In the genomic region with DNA sequence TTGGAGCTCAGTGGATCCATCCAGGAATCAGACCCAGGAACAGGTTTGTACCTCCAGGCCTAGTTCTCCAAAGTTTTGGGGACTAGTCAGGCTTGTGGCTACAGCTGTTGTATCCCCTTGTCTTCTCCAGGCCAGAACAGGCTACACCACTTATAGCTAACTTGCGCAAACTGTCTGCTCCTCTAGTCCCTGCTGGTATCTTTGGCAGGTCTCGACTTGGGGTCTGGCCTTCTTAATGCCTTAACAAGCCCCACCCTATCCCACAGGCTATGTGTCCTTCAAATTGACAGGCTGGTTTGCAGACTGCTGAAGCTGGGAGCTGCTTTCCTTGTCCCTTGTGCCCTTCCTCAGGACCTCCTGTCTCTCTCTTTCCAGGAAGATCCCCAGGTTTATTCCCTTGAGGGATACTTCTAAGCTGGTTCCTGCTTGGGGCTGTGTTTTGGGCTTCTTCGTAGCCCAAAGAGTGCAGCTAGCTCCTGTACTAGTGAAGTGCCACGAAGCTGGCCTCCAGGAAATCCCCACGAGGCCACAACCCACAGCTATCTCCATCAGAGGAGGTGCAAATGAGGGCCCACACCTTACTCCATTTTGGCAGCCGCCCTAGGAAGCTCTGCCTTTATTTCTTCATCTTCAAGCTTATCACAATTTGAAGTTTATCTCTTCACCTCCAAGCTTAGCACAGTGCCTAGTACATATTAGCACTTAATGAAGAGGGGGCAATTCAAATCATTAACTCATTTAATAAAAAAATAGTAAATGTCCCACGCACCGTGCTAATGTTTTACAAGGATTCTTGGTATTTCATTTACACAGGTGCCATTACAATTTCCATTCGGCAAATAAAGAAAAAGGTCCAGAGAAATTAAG, we compare ENCODE assay signal across 8 cellular contexts. TPM values are rescaled to one million over a fixed set of nuclear protein-coding genes. Genes with fewer than 3 reads are reported as not detected.
DNase-seq lines count a peak whose midpoint lies in the region; ATAC-seq and TF ChIP-seq lines count a peak whose summit lies in the region.

No MANE protein-coding gene starts in this region.

- H2AK5ac ChIP-seq in neuronal stem cell (ENCODE audit: low read depth, low read length), result no peak overlapping the region

- H3K79me1 ChIP-seq in neuronal stem cell (ENCODE audit: low read depth, low read length), result no peaks in the 10 kb centered on the region

- in situ Hi-C loops in G401 (cut with HindIII; ENCODE audit: low sequenced_read_pairs), result no loop called here

- peaks cover 17% of the 10 kb centered on the region for H3K4me1 ChIP-seq in DOHH2 (ENCODE audit: control insufficient read depth, low read length)
- 0 out of 2 replicates have a peak, but pooled peaks cover 2% of the 10 kb centered on the region for H3K4me1 ChIP-seq in SJCRH30
- peaks cover 4 to 8% of the 10 kb centered on the region in 2 donors for H3K4me1 ChIP-seq in neuronal stem cell (ENCODE audit: control insufficient read depth in 2 of 2, insufficient read depth in 1 of 2, low read depth in 1 of 2, low read length in 2 of 2)

- H3K4ac ChIP-seq in neuronal stem cell (ENCODE audit: low read length), result no peak overlapping the region

- H3K27ac ChIP-seq in DOHH2 (ENCODE audit: low read depth, low read length), result no peak overlapping the region
- no peak overlapping the region; the same call in 1 of the 2 replicates for H3K27ac ChIP-seq in SJCRH30
- peak overlapping the region in 1 of 2 donors; percentile 91 for H3K27ac ChIP-seq in coronary artery
- no peak overlapping the region for H3K27ac ChIP-seq in neuronal stem cell (replicated peaks; ENCODE audit: low read length)

- H4K91ac ChIP-seq in neuronal stem cell (ENCODE audit: low read depth, low read length, poor library complexity), result no peak overlapping the region

- H3K18ac ChIP-seq in neuronal stem cell (ENCODE audit: low read length), result no peak overlapping the region

- DNase-seq in SJCRH30 (no peak), coronary artery (ENCODE audit: low spot score) (no peak), neuronal stem cell (ENCODE audit: low spot score) (no peak), NCI-H345 treated with DMSO at 0.1 percent for 48 hours (lab: John Stamatoyannopoulos, UW; ENCODE audit: unreplicated experiment) (no peak), G401 (ENCODE audit: low spot score) (no peak), NCI-H524 (lab: John Stamatoyannopoulos, UW) (no peak)

- H3K9me3 ChIP-seq in DOHH2 (ENCODE audit: control insufficient read depth, insufficient read depth, low read length), result no peaks in the 10 kb centered on the region
- H3K9me3 ChIP-seq in SJCRH30 (replicated peaks), result no peaks in the 10 kb centered on the region
- no peaks in the 10 kb centered on the region for H3K9me3 ChIP-seq in neuronal stem cell (replicated peaks in 1 of 2; ENCODE audit: control insufficient read depth in 2 of 2, insufficient read depth in 1 of 2, low read depth in 1 of 2, low read length in 2 of 2)

- no peak overlapping the region for H2BK120ac ChIP-seq in neuronal stem cell (ENCODE audit: low read depth, low read length)

- ATAC-seq in GM18868 (IDR thresholded peaks at IDR 0.05; ENCODE audit: unreplicated experiment), result no peak

- H3K36me3 ChIP-seq in DOHH2 (ENCODE audit: control insufficient read depth, low read length), result peaks cover 22% of the 10 kb centered on the region
- 0 out of 2 replicates have a peak, but pooled peaks cover 7% of the 10 kb centered on the region for H3K36me3 ChIP-seq in SJCRH30
- H3K36me3 ChIP-seq in neuronal stem cell (replicated peaks in 1 of 2; ENCODE audit: control insufficient read depth in 2 of 2, insufficient read depth in 2 of 2, low read length in 2 of 2), result peaks cover 13 to 30% of the 10 kb centered on the region in 2 donors

- no peaks in the 10 kb centered on the region for H3K9me2 ChIP-seq in DOHH2 (replicated peaks; ENCODE audit: control insufficient read depth, low read length)

- H2BK5ac ChIP-seq in neuronal stem cell (ENCODE audit: low read length), result no peak overlapping the region

- peaks cover 9% of the 10 kb centered on the region for H3K79me2 ChIP-seq in DOHH2 (ENCODE audit: control insufficient read depth, low read length)

- no peak overlapping the region for H3K23ac ChIP-seq in neuronal stem cell (ENCODE audit: low read depth, low read length, poor library complexity)

- no peak overlapping the region for H2BK15ac ChIP-seq in neuronal stem cell (ENCODE audit: low read length)

- WGBS in neuronal stem cell (ENCODE audit: extremely low coverage in 2 of 2, insufficient read length in 2 of 2, insufficient replicate concordance in 1 of 2), 2 donors, result no CpG with 5 or more reads among the region's 9 CpGs

- peak overlapping the region; percentile 77 for H2AFZ ChIP-seq in neuronal stem cell (ENCODE audit: low read length)

- H3K4me2 ChIP-seq in DOHH2 (ENCODE audit: low read length) (peak overlapping the region; percentile 86), neuronal stem cell (ENCODE audit: insufficient read depth, low read length, poor library complexity, severe bottlenecking) (peak overlapping the region; percentile 35)

- no peak overlapping the region for H4K8ac ChIP-seq in neuronal stem cell (ENCODE audit: low read depth, low read length)

- no peak overlapping the region for H3K9ac ChIP-seq in neuronal stem cell (ENCODE audit: low read depth, low read length, poor library complexity)

- no peak overlapping the region for H3K14ac ChIP-seq in neuronal stem cell (ENCODE audit: low read length)

- H2BK12ac ChIP-seq in neuronal stem cell (ENCODE audit: low read length), result no peak overlapping the region

- H3K4me3 ChIP-seq in DOHH2 (ENCODE audit: low read length), result peak overlapping the region; percentile 77
- peak overlapping the region; percentile 81 for H3K4me3 ChIP-seq in SJCRH30
- H3K4me3 ChIP-seq in coronary artery, result peak overlapping the region; percentile 92
- H3K4me3 ChIP-seq in neuronal stem cell (ENCODE audit: low read length in 2 of 2), result peak overlapping the region in 1 of 2 donors; percentile 70

- H3K27me3 ChIP-seq in DOHH2 (ENCODE audit: control insufficient read depth, low read length), result no peaks in the 10 kb centered on the region
- H3K27me3 ChIP-seq in SJCRH30, result no peaks in the 10 kb centered on the region
- H3K27me3 ChIP-seq in neuronal stem cell (ENCODE audit: control insufficient read depth in 3 of 3, insufficient read depth in 3 of 3, low read depth in 1 of 3, low read length in 3 of 3), result peaks cover 0 to 2% (median 0%) of the 10 kb centered on the region in 3 experiments

- TF ChIP-seq CTCF in DOHH2 (IDR thresholded peaks at IDR 0.05; ENCODE audit: low read depth, low read length, poor library complexity, severe bottlenecking) (no peak), coronary artery (IDR thresholded peaks at IDR 0.05) (no peak)

- H3F3A ChIP-seq in DOHH2 (ENCODE audit: control insufficient read depth, insufficient read depth), result no peaks in the 10 kb centered on the region

- H4K20me1 ChIP-seq in DOHH2 (ENCODE audit: control insufficient read depth, insufficient read depth, low read depth, low read length), result no peaks in the 10 kb centered on the region

RNA-seq across cellular contexts. Expression of gene DMAP1, which starts 0.7 kb away (rescaled TPM):
- 32.4 and 34.0 TPM in 2 replicates for total RNA-seq in SJCRH30 (2014; rRNA removed; shearing (Covaris generic))
- polyA plus RNA-seq in neuronal stem cell (2013, experiment 1 of 2), result 31.9 TPM
- polyA plus RNA-seq in neuronal stem cell (2013, experiment 2 of 2), result 31.3 TPM
- total RNA-seq in G401 (2014; rRNA removed; shearing (Covaris generic)), result 39.5 and 43.0 TPM in 2 replicates
